Comparison of ENCODE assay signal across 9 cellular contexts in genomic region chr1:150008699-150009098, GRCh38. TPM values are rescaled to one million over a fixed set of nuclear protein-coding genes. Genes with fewer than 3 reads are reported as not detected.
DNase-seq lines count a peak whose midpoint lies in the region; ATAC-seq and TF ChIP-seq lines count a peak whose summit lies in the region.
"Had no signal": no experiment of that assay in that cellular context is flagged by ENCODE, and none has a peak within 500 bp of the region (broad histone marks: within the 10 kb centered on the region; RNA-seq: fewer than 3 reads in every experiment).

No MANE protein-coding gene starts in this region.

- H2AFZ ChIP-seq in PC-9 (no peak overlapping the region), neuronal stem cell (ENCODE audit: low read length) (no peak overlapping the region)

- peaks cover 37% of the 10 kb centered on the region; the same call in 1 of the 2 replicates for H3F3A ChIP-seq in PC-9 (ENCODE audit: insufficient read depth, low read depth)

- H3K9me3 ChIP-seq in HUES6 (ENCODE audit: control insufficient read depth, insufficient read depth, low read depth, low read length) (no peaks in the 10 kb centered on the region), PC-9 (ENCODE audit: insufficient read depth, low read depth) (no peaks in the 10 kb centered on the region), esophagus squamous epithelium (no peaks in the 10 kb centered on the region), gastrocnemius medialis (no peaks in the 10 kb centered on the region), neuronal stem cell (replicated peaks in 1 of 2; ENCODE audit: control insufficient read depth in 2 of 2, insufficient read depth in 1 of 2, low read depth in 1 of 2, low read length in 2 of 2) (no peaks in the 10 kb centered on the region)

- H2BK12ac ChIP-seq in neuronal stem cell (ENCODE audit: low read length) = no peak overlapping the region

- no peak overlapping the region for H3K4ac ChIP-seq in neuronal stem cell (ENCODE audit: low read length)

- H3K4me1 ChIP-seq in HUES6 (ENCODE audit: control insufficient read depth, insufficient read depth, low read length) (peaks cover 23% of the 10 kb centered on the region), PC-9 (replicated peaks; ENCODE audit: insufficient read depth) (peaks cover 52% of the 10 kb centered on the region), esophagus squamous epithelium (peaks cover 9 to 44% (median 19%) of the 10 kb centered on the region in 3 donors), gastrocnemius medialis (peaks cover 43 to 51% of the 10 kb centered on the region in 2 donors), neuronal stem cell (ENCODE audit: control insufficient read depth in 2 of 2, insufficient read depth in 1 of 2, low read depth in 1 of 2, low read length in 2 of 2) (peaks cover 2% of the 10 kb centered on the region in 2 donors)

- H2BK5ac ChIP-seq in neuronal stem cell (ENCODE audit: low read length) = no peak overlapping the region

- DNase-seq in PC-9 (no peak), esophagus squamous epithelium (lab: John Stamatoyannopoulos, UW) (no peak), gastrocnemius medialis (no peak), neuronal stem cell (ENCODE audit: low spot score) (no peak)
- no peak for DNase-seq in activated CD4-positive, alpha-beta T cell treated with anti-CD3 and anti-CD28 coated beads, Interleukin-2, amount 50 U/mL, for 48 hours
- no peak for DNase-seq in stimulated activated CD4-positive, alpha-beta T cell treated with anti-CD3 and anti-CD28 coated beads, Interleukin-15, amount 100 ng/mL, for 24 hours
- DNase-seq: activated CD4-positive, alpha-beta T cell treated with anti-CD3 and anti-CD28 coated beads for 1 hour had no signal

- ATAC-seq in gastrocnemius medialis (no peak), HG03175 (IDR thresholded peaks at IDR 0.05; ENCODE audit: unreplicated experiment) (no peak)

- H4K91ac ChIP-seq in neuronal stem cell (ENCODE audit: low read depth, low read length, poor library complexity) = no peak overlapping the region

- H3K27ac ChIP-seq in HUES6 (ENCODE audit: low read depth, low read length) = no peak overlapping the region
- H3K27ac ChIP-seq in PC-9 = peak overlapping the region; percentile 91; the same call in 1 of the 2 replicates
- H3K27ac ChIP-seq in esophagus squamous epithelium = peak overlapping the region in 3 of 4 donors; percentile 94 to 97 (median 97)
- H3K27ac ChIP-seq in gastrocnemius medialis = peak overlapping the region; percentile 93 to 100 (median 96)
- H3K27ac ChIP-seq in neuronal stem cell (replicated peaks; ENCODE audit: low read length) = no peak overlapping the region

- CTCF ChIA-PET in PC-9 (lab: Charles Lee) = no interaction called here

- no peak overlapping the region for H2AK5ac ChIP-seq in neuronal stem cell (ENCODE audit: low read depth, low read length)

- no peaks in the 10 kb centered on the region for H3K27me3 ChIP-seq in HUES6 (ENCODE audit: control insufficient read depth, insufficient read depth, low read length)
- no peaks in the 10 kb centered on the region for H3K27me3 ChIP-seq in PC-9 (ENCODE audit: insufficient read depth, low read depth)
- no peaks in the 10 kb centered on the region for H3K27me3 ChIP-seq in esophagus squamous epithelium
- H3K27me3 ChIP-seq in gastrocnemius medialis = no peaks in the 10 kb centered on the region
- H3K27me3 ChIP-seq in neuronal stem cell (ENCODE audit: control insufficient read depth in 3 of 3, insufficient read depth in 3 of 3, low read depth in 1 of 3, low read length in 3 of 3) = no peaks in the 10 kb centered on the region

- H3K36me3 ChIP-seq in HUES6 (ENCODE audit: control insufficient read depth, insufficient read depth, low read length) = peaks cover 16% of the 10 kb centered on the region; the same call in 1 of the 2 replicates
- peaks cover 26% of the 10 kb centered on the region for H3K36me3 ChIP-seq in PC-9 (ENCODE audit: low read depth)
- peaks cover 0 to 12% (median 0%) of the 10 kb centered on the region in 3 donors for H3K36me3 ChIP-seq in esophagus squamous epithelium
- H3K36me3 ChIP-seq in gastrocnemius medialis = no peaks in the 10 kb centered on the region
- H3K36me3 ChIP-seq in neuronal stem cell (replicated peaks in 1 of 2; ENCODE audit: control insufficient read depth in 2 of 2, insufficient read depth in 2 of 2, low read length in 2 of 2) = peaks cover 1 to 28% of the 10 kb centered on the region in 2 donors

- POLR2A ChIA-PET in PC-9 (lab: Charles Lee; ENCODE audit: unreplicated experiment) = interaction anchor here (0.6 kb wide), 1 partner anchor 16 kb away, joined by 10 read pairs; no protein-coding TSS in a partner anchor

- no peak overlapping the region for H4K8ac ChIP-seq in neuronal stem cell (ENCODE audit: low read depth, low read length)

- TF ChIP-seq POLR2A in esophagus squamous epithelium (IDR thresholded peaks at IDR 0.05) (no peak), gastrocnemius medialis (IDR thresholded peaks at IDR 0.05) (no peak)

- no peak overlapping the region for H3K18ac ChIP-seq in neuronal stem cell (ENCODE audit: low read length)

- 39 to 45% methylated on average over 6 of the region's 6 CpGs for WGBS in esophagus squamous epithelium, 2 donors
- no CpG with 5 or more reads among the region's 6 CpGs for WGBS in neuronal stem cell (ENCODE audit: extremely low coverage in 2 of 2, insufficient read length in 2 of 2, insufficient replicate concordance in 1 of 2), 2 donors

- H3K79me1 ChIP-seq in neuronal stem cell (ENCODE audit: low read depth, low read length) = no peaks in the 10 kb centered on the region

- BruUV-seq in PC-9 (replicated peaks; lab: Mats Ljungman, UMichigan) = no TSS peak

- H3K14ac ChIP-seq in neuronal stem cell (ENCODE audit: low read length) = no peak overlapping the region

- no peaks in the 10 kb centered on the region for H3K9me2 ChIP-seq in PC-9 (ENCODE audit: insufficient read depth)

- TF ChIP-seq CTCF in PC-9 (conservative IDR thresholded peaks at IDR 0.05) (no peak), esophagus squamous epithelium (IDR thresholded peaks at IDR 0.05) (no peak), gastrocnemius medialis (IDR thresholded peaks at IDR 0.05 in 4 of 5, conservative IDR thresholded peaks at IDR 0.05 in 1 of 5) (no peak)

- H3K9ac ChIP-seq in HUES6 (ENCODE audit: low read length) (no peak overlapping the region), neuronal stem cell (ENCODE audit: low read depth, low read length, poor library complexity) (no peak overlapping the region)

- H3K23ac ChIP-seq in neuronal stem cell (ENCODE audit: low read depth, low read length, poor library complexity) = no peak overlapping the region

- H3K79me2 ChIP-seq in PC-9 (ENCODE audit: low read depth) = peaks cover 61% of the 10 kb centered on the region

- H3K4me3 ChIP-seq in HUES6 (ENCODE audit: low read depth, low read length) (peak overlapping the region; percentile 98), PC-9 (peak overlapping the region; percentile 98), esophagus squamous epithelium (peak overlapping the region in 3 of 4 donors; percentile 78 to 91 (median 86)), gastrocnemius medialis (peak overlapping the region; percentile 78 to 99 (median 88)), neuronal stem cell (ENCODE audit: low read length in 2 of 2) (peak overlapping the region in 1 of 2 donors; percentile 98)

- in situ Hi-C loops in gastrocnemius medialis (cut with MboI; ENCODE audit: low sequenced_read_pairs in 4 of 4) = no loop called here

- no peak overlapping the region for H2BK15ac ChIP-seq in neuronal stem cell (ENCODE audit: low read length)

- H3K4me2 ChIP-seq in PC-9 (peak overlapping the region; percentile 89), neuronal stem cell (ENCODE audit: insufficient read depth, low read length, poor library complexity, severe bottlenecking) (no peak overlapping the region)

- H4K20me1 ChIP-seq in PC-9 (ENCODE audit: insufficient read depth) = peaks cover 5% of the 10 kb centered on the region; the same call in 1 of the 2 replicates

- H2BK120ac ChIP-seq in neuronal stem cell (ENCODE audit: low read depth, low read length) = no peak overlapping the region

- intact Hi-C loops in PC-9 (cut with micrococcal nuclease; ENCODE audit: unreplicated experiment) = no loop called here
- intact Hi-C loops in esophagus squamous epithelium (cut with DNase I) = no loop called here
- intact Hi-C loops in gastrocnemius medialis (cut with DNase I; ENCODE audit: low total_unique reads) = loop anchor here (5.0 kb wide), 1 partner anchor 46 kb away; no protein-coding TSS in a partner anchor

RNA-seq across cellular contexts. Expression of gene OTUD7B, which starts 1.8 kb away (rescaled TPM):
- total RNA-seq in PC-9 (2021) (30.2 and 30.7 TPM in 2 replicates), esophagus squamous epithelium (10 to 100 TPM in 1 of 4 donors, 1 to 10 TPM in 3; 8.5 to 12.6 (median 9.1) TPM), gastrocnemius medialis (10 to 100 TPM; 27.2 to 51.3 (median 43.6) TPM)
- 5.4 TPM for polyA plus RNA-seq in neuronal stem cell (2013, experiment 1 of 2)
- polyA plus RNA-seq in neuronal stem cell (2013, experiment 2 of 2) = 6.0 TPM

RNA-seq across cellular contexts. Expression of gene VPS45, which starts 58.9 kb away (rescaled TPM):
- total RNA-seq in PC-9 (2021) (27.8 and 30.3 TPM in 2 replicates), esophagus squamous epithelium (10 to 100 TPM; 23.4 to 31.7 (median 29.1) TPM), gastrocnemius medialis (10 to 100 TPM; 17.0 to 30.3 (median 24.7) TPM)
- 25.2 TPM for polyA plus RNA-seq in neuronal stem cell (2013, experiment 1 of 2)
- 24.5 TPM for polyA plus RNA-seq in neuronal stem cell (2013, experiment 2 of 2)

Comparison
In these comparisons a context has a peak if more than half of its experiments do, and no peak if none do; other contexts are left out.
1. H3K27ac ChIP-seq: peak in PC-9 (single experiment), esophagus squamous epithelium (3 of 4) and gastrocnemius medialis (4 of 4); none in HUES6 (single experiment) and neuronal stem cell (single experiment).